In the genomic region with DNA sequence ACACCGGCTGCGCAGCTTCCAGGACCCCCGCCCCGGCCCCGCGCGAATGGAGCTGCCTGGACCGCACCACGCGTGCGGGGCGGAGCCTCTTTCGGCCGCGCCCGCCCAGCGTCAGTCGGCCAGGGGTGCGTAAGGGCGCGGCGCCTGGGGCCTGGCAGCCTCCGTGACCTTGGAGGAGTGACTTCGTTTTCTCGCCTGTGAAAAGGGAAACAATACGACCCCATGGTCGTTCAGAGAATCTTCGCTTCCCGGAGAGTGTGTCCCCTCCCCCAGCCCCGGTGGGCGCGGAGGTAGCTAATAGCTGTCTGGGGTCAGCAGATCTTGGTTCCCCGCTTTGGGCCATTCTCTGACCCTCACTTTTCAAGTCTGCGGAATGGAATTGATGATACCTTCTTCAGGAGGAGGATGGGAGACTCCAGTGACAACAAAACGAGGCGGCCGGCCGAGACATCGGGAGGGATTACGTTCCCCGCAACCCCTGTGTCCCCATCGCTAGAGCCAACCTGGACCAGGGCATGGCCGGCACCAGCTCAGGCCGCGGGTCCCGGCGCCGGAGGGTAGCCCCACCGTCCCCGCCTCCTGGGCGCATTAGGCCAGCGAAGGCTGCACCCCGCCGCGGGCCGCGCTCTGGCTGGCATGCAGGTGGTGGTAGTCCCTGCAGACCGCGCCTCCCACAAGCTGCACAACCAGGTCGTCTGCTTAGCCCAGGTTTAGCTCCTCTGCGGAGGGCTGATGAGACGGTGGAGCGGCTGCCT, we compare ENCODE assay signal across 8 cellular contexts. TPM values are rescaled to one million over a fixed set of nuclear protein-coding genes. Genes with fewer than 3 reads are reported as not detected.
DNase-seq lines count a peak whose midpoint lies in the region; ATAC-seq, FAIRE-seq and TF ChIP-seq lines count a peak whose summit lies in the region.

No MANE protein-coding gene starts in this region.

- peaks cover 8% of the 10 kb centered on the region for H3K27me3 ChIP-seq in DND-41 (ENCODE audit: insufficient read depth, low read length, poor library complexity)
- H3K27me3 ChIP-seq in pancreas, result no peaks in the 10 kb centered on the region

- H2AFZ ChIP-seq in DND-41 (ENCODE audit: low read depth, low read length), result peak overlapping the region; percentile 97

- no peaks in the 10 kb centered on the region for H3K9me3 Mint-ChIP-seq in activated naive CD4-positive, alpha-beta T cell treated with anti-CD3 and anti-CD28 coated beads for 36 hours
- peaks cover 10% of the 10 kb centered on the region for H3K9me3 Mint-ChIP-seq in glutamatergic neuron (ENCODE audit: unreplicated experiment)

- H3K4me1 Mint-ChIP-seq in activated naive CD4-positive, alpha-beta T cell treated with anti-CD3 and anti-CD28 coated beads for 36 hours (ENCODE audit: low read depth), result peaks cover 63% of the 10 kb centered on the region
- H3K4me1 Mint-ChIP-seq in glutamatergic neuron (ENCODE audit: low read depth, unreplicated experiment), result peaks cover 34% of the 10 kb centered on the region

- CTCF ChIA-PET in activated naive CD4-positive, alpha-beta T cell treated with anti-CD3 and anti-CD28 coated beads for 36 hours (lab: Charles Lee), result interaction anchor here (0.6 to 3.5 kb wide), 8 partner anchors 10 to 885 kb away, joined by 3 to 21 read pairs (median 4); partner anchors contain the start of gene CLTB

- DNase-seq in DND-41, result peak; percentile 70
- peak; percentile 60 for DNase-seq in Jurkat, Clone E6-1 (ENCODE audit: low read depth, low spot score)
- peak; percentile 66 for DNase-seq in SHP77 treated with DMSO at 0.1 percent for 48 hours (lab: John Stamatoyannopoulos, UW)
- peak; percentile 75 for DNase-seq in activated naive CD4-positive, alpha-beta T cell treated with anti-CD3 and anti-CD28 coated beads for 36 hours
- DNase-seq in glutamatergic neuron, result peak; percentile 81
- peak; percentile 65 to 86 (median 76) for DNase-seq in pancreas
- DNase-seq in H4 (ENCODE audit: low spot score), result no peak

- H3K4me1 ChIP-seq in DND-41 (ENCODE audit: insufficient read depth, low read length), result peaks cover 49% of the 10 kb centered on the region
- peaks cover 2 to 4% (median 3%) of the 10 kb centered on the region in 3 donors for H3K4me1 ChIP-seq in pancreas

- H3K27ac Mint-ChIP-seq in activated naive CD4-positive, alpha-beta T cell treated with anti-CD3 and anti-CD28 coated beads for 36 hours, result peak overlapping the region; percentile 93
- H3K27ac Mint-ChIP-seq in glutamatergic neuron (ENCODE audit: unreplicated experiment), result peak overlapping the region; percentile 95

- H3K36me3 Mint-ChIP-seq in activated naive CD4-positive, alpha-beta T cell treated with anti-CD3 and anti-CD28 coated beads for 36 hours (ENCODE audit: low read depth), result no peaks in the 10 kb centered on the region
- H3K36me3 Mint-ChIP-seq in glutamatergic neuron (ENCODE audit: unreplicated experiment), result no peaks in the 10 kb centered on the region

- peak overlapping the region; percentile 75 for H3K27ac ChIP-seq in DND-41 (ENCODE audit: low read length)
- H3K27ac ChIP-seq in pancreas, result peak overlapping the region; percentile 23 to 70 (median 61)

- no peaks in the 10 kb centered on the region for H3K27me3 Mint-ChIP-seq in activated naive CD4-positive, alpha-beta T cell treated with anti-CD3 and anti-CD28 coated beads for 36 hours (ENCODE audit: low read depth)
- H3K27me3 Mint-ChIP-seq in glutamatergic neuron (ENCODE audit: unreplicated experiment), result peaks cover 10% of the 10 kb centered on the region

- 0 out of 2 replicates have a peak, but pooled peaks cover 2% of the 10 kb centered on the region for H3K79me2 ChIP-seq in DND-41 (ENCODE audit: insufficient read depth, low read length)

- H3K9me3 ChIP-seq in DND-41 (ENCODE audit: insufficient read depth, low read length, severe bottlenecking) (no peaks in the 10 kb centered on the region), pancreas (no peaks in the 10 kb centered on the region)

- peak overlapping the region; percentile 88 for H3K4me3 Mint-ChIP-seq in activated naive CD4-positive, alpha-beta T cell treated with anti-CD3 and anti-CD28 coated beads for 36 hours
- peak overlapping the region; percentile 93 for H3K4me3 Mint-ChIP-seq in glutamatergic neuron (ENCODE audit: unreplicated experiment)

- no peak for FAIRE-seq in pancreas (lab: Jason Lieb, UNC)

- H3K4me2 ChIP-seq in DND-41 (ENCODE audit: insufficient read depth, low read length), result peak overlapping the region; percentile 89

- H3K4me3 ChIP-seq in DND-41 (ENCODE audit: low read depth in 1 of 2, low read length in 2 of 2) (peak overlapping the region; percentile 65 to 84), pancreas (peak overlapping the region; percentile 29 to 79 (median 53))
- peak overlapping the region; percentile 65 for H3K4me3 ChIP-seq in Jurkat, Clone E6-1 (ENCODE audit: low read length)

- WGBS in pancreas, 2 donors, result 0 to 1% methylated on average over 61 to 63 of the region's 63 CpGs

- H3K9ac ChIP-seq in DND-41 (ENCODE audit: low read depth, low read length), result peak overlapping the region; percentile 70

- ATAC-seq in DND-41 (ENCODE audit: insufficient read depth, low read depth) (peak; percentile 71), GM21576 (IDR thresholded peaks at IDR 0.05; ENCODE audit: unreplicated experiment) (peak; percentile 54), pancreas (peak; percentile 85 to 89 (median 86))

- TF ChIP-seq CTCF in DND-41 (IDR thresholded peaks at IDR 0.05; ENCODE audit: borderline replicate concordance, extremely low read depth, low read length, poor library complexity, severe bottlenecking), result no peak
- no peak for TF ChIP-seq CTCF in glutamatergic neuron (IDR thresholded peaks at IDR 0.05; ENCODE audit: partially characterized antibody, unreplicated experiment)
- no peak for TF ChIP-seq CTCF in pancreas (IDR thresholded peaks at IDR 0.05)

- intact Hi-C loops in activated naive CD4-positive, alpha-beta T cell treated with anti-CD3 and anti-CD28 coated beads for 36 hours (cut with micrococcal nuclease), result loop anchor here (1.0 to 5.0 kb wide), 3 partner anchors 8 to 479 kb away; partner anchors contain the start of genes CLTB and ZNF346
- intact Hi-C loops in pancreas (cut with DNase I), result no loop called here

- H3K36me3 ChIP-seq in DND-41 (ENCODE audit: insufficient read depth, low read length) (no peaks in the 10 kb centered on the region), pancreas (no peaks in the 10 kb centered on the region)

- no peaks in the 10 kb centered on the region for H4K20me1 ChIP-seq in DND-41 (ENCODE audit: insufficient read depth, low read length)

RNA-seq across cellular contexts. Expression of gene CDHR2, which starts 5.5 kb away (rescaled TPM):
- 0.20 TPM for polyA plus RNA-seq in Jurkat, Clone E6-1 (2012; ENCODE audit: insufficient read depth, insufficient read length)
- total RNA-seq in activated naive CD4-positive, alpha-beta T cell treated with anti-CD3 and anti-CD28 coated beads for 36 hours, result under 1 TPM; 0.19 to 0.35 TPM
- total RNA-seq in glutamatergic neuron (ENCODE audit: unreplicated experiment) (0.29 TPM), pancreas (1 to 10 TPM in 1 of 6 donors, under 1 TPM in 4, not detected in 1; 0.19 to 1.1 (median 0.26) TPM)
- under 1 TPM; 0.23 to 0.89 TPM for polyA plus RNA-seq in pancreas
- not detected in 2 replicates for total RNA-seq in H4 (2014; rRNA removed; shearing (Covaris generic))

RNA-seq across cellular contexts. Expression of gene RNF44, which starts 6.4 kb away (rescaled TPM):
- 92.7 TPM for polyA plus RNA-seq in Jurkat, Clone E6-1 (2012; ENCODE audit: insufficient read depth, insufficient read length)
- total RNA-seq in activated naive CD4-positive, alpha-beta T cell treated with anti-CD3 and anti-CD28 coated beads for 36 hours, result 10 to 100 TPM; 83.3 to 88.3 TPM
- total RNA-seq in glutamatergic neuron (ENCODE audit: unreplicated experiment) (322 TPM), pancreas (10 to 100 TPM; 13.8 to 36.6 (median 18.5) TPM)
- polyA plus RNA-seq in pancreas, result 10 to 100 TPM; 18.0 to 27.5 TPM
- total RNA-seq in H4 (2014; rRNA removed; shearing (Covaris generic)), result 3.0 and 4.9 TPM in 2 replicates
